Comparison of ENCODE assay signal across 27 cellular contexts in the genomic region with DNA sequence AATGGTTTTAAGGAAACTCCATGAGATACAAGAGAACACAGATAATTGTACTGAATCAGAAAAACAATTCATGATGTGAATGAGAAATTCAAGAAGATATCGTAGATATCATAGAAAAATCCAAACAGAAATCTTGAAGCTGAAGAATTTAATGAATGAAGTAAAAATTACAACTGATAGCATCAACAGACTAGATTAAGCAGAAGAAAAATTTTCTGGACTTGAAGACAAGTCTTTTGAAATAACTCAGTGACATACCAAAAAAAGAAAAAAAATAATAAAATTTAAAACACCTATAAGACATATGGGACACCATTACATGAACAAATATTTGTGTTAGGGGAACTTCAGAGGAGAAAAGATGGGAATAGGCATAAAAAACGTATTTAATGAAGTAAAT.
"Had no signal": no experiment of that assay in that cellular context is flagged by ENCODE, and none has a peak within 500 bp of the region (broad histone marks: within the 10 kb centered on the region; RNA-seq: fewer than 3 reads in every experiment).

No MANE protein-coding gene starts in this region.

- H3K36me3 ChIP-seq: stomach, suprapubic skin, thoracic aorta, thyroid gland, tibial artery, tibial nerve, transverse colon, upper lobe of left lung, upper lobe of right lung, uterus, vagina had no signal

- H3K9me3 ChIP-seq: suprapubic skin, testis, thyroid gland, transverse colon, upper lobe of right lung, uterus, vagina had no signal

- DNase-seq: stimulated activated CD4-positive, alpha-beta T cell treated with anti-CD3 and anti-CD28 coated beads, Interleukin-2, amount 100 ng/mL, for 48 hours; stimulated activated CD4-positive, alpha-beta T cell treated with anti-CD3 and anti-CD28 coated beads, Interleukin-4, amount 100 ng/mL, for 1 hour; stimulated activated CD4-positive, alpha-beta T cell treated with anti-CD3 and anti-CD28 coated beads, Interleukin-4, amount 100 ng/mL, for 24 hours; stimulated activated CD4-positive, alpha-beta T cell treated with anti-CD3 and anti-CD28 coated beads, Interleukin-4, amount 100 ng/mL, for 4 hours; stimulated activated CD8-positive, alpha-beta memory T cell treated with anti-CD3 and anti-CD28 coated beads, Interleukin-4, amount 100 ng/mL, for 48 hours; stimulated activated naive B cell treated with anti-CD40 and anti-IgM and Interleukin-4, amounts not matched to agents 10 μg/mL and 1 μg/mL and 100 μg/mL, for 72 hours; stimulated activated naive CD4-positive, alpha-beta T cell; stimulated activated naive CD4-positive, alpha-beta T cell treated with Interleukin-2 at 50 U/mL for 16 hours; stimulated activated naive CD8-positive, alpha-beta T cell treated with anti-CD3 and anti-CD28 coated beads, Interleukin-15, amount 100 ng/mL, for 72 hours; stimulated activated naive CD8-positive, alpha-beta T cell treated with anti-CD3 and anti-CD28 coated beads, Interleukin-15, Interleukin-2, amounts not matched to agents 100 U/mL and 50 U/mL, for 24 hours; stomach; substantia nigra; testis; thyroid gland; tibial artery; transverse colon; trophoblast cell; upper lobe of left lung; upper lobe of right lung; uterus had no signal

- ATAC-seq: stimulated activated effector memory CD8-positive, alpha-beta T cell treated with anti-CD3 and anti-CD28 coated beads, Interleukin-12 subunit alpha, Interleukin-12 subunit beta, amount 100 ng/mL, for 72 hours; stimulated activated memory B cell treated with anti-CD40 and anti-IgM and Interleukin-4, amounts not matched to agents 10 μg/mL and 1 μg/mL and 100 μg/mL, for 72 hours; stimulated activated naive B cell treated with anti-CD40 and anti-IgM and Interleukin-4, amounts not matched to agents 10 μg/mL and 1 μg/mL and 100 μg/mL, for 72 hours; stimulated activated naive CD8-positive, alpha-beta T cell treated with anti-CD3 and anti-CD28 coated beads, Interleukin-15, amount 100 ng/mL, for 72 hours; stimulated activated naive CD8-positive, alpha-beta T cell treated with anti-CD3 and anti-CD28 coated beads, Interleukin-15, Interleukin-2, amounts not matched to agents 100 U/mL and 50 U/mL, for 24 hours; upper lobe of right lung had no signal

- FAIRE-seq: urothelium cell line had no signal

- H3K4me1 ChIP-seq: stomach, suprapubic skin, testis, thyroid gland, tibial artery, tibial nerve, transverse colon, upper lobe of left lung, upper lobe of right lung, uterus, vagina had no signal

- H3K4me3 ChIP-seq: stomach, suprapubic skin, testis, thoracic aorta, thyroid gland, tibial artery, tibial nerve, transverse colon, upper lobe of left lung, upper lobe of right lung, uterus, vagina had no signal

- H3K27me3 ChIP-seq: stomach, suprapubic skin, testis, thyroid gland, tibial artery, tibial nerve, transverse colon, upper lobe of left lung, upper lobe of right lung, uterus, vagina had no signal

- H3K27ac ChIP-seq: stomach, suprapubic skin, testis, thoracic aorta, thyroid gland, tibial artery, tibial nerve, transverse colon, upper lobe of left lung, upper lobe of right lung, uterus, vagina had no signal
